ENCODE assay signal across 9 cellular contexts in the genomic region with DNA sequence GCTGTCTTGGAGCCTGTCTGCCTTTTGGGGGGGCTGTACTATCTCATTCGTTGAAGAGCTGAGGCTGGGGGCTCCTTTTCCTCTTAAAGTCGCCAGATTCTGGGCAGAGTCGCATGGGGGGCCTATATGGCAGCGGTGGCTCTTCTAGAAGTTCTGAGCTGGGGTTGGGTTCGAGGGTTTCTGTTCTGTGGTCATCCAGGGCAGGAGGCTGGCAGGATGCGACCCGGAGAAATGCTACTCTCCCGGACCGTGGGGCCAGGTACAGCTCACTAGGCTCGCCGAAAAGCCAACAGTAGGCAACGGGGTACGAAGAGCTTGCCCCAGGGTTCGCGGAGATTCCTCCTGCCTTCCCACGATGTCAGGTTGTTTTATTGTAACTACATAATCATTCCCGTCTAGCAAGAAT. TPM values are rescaled to one million over a fixed set of nuclear protein-coding genes. Genes with fewer than 3 reads are reported as not detected.
DNase-seq lines count a peak whose midpoint lies in the region; ATAC-seq, FAIRE-seq and TF ChIP-seq lines count a peak whose summit lies in the region.
"Had no signal": no experiment of that assay in that cellular context is flagged by ENCODE, and none has a peak within 500 bp of the region (broad histone marks: within the 10 kb centered on the region; RNA-seq: fewer than 3 reads in every experiment).

No MANE protein-coding gene starts in this region.

- no peak overlapping the region for H4K5ac ChIP-seq in mesendoderm (ENCODE audit: low read length)

- no peak overlapping the region for H3K4me3 Mint-ChIP-seq in activated CD8-positive, alpha-beta memory T cell treated with anti-CD3 and anti-CD28 coated beads, Interleukin-2, amount 10 ng/mL, durations not matched to agents 7 days and 5 days

- H3K9me3 ChIP-seq in ascending aorta (no peaks in the 10 kb centered on the region), thoracic aorta (no peaks in the 10 kb centered on the region)

- H3K4me3 ChIP-seq in ascending aorta (peak overlapping the region; percentile 60 to 79), mesendoderm (ENCODE audit: low read length) (no peak overlapping the region), thoracic aorta (peak overlapping the region; percentile 74)

- H3K4me2 ChIP-seq in mesendoderm (ENCODE audit: low read length), result no peak overlapping the region

- intact Hi-C loops in ascending aorta (cut with DNase I), result loop anchor here (10.0 kb wide), 1 partner anchor 293 kb away; no protein-coding TSS in a partner anchor

- no peak overlapping the region for H3K56ac ChIP-seq in mesendoderm (ENCODE audit: low read length)

- no peak overlapping the region for H3K9ac ChIP-seq in mesendoderm (ENCODE audit: low read length)

- H2BK5ac ChIP-seq in mesendoderm (ENCODE audit: low read length), result no peak overlapping the region

- peaks cover 61% of the 10 kb centered on the region for H3K27me3 Mint-ChIP-seq in activated CD8-positive, alpha-beta memory T cell treated with anti-CD3 and anti-CD28 coated beads, Interleukin-2, amount 10 ng/mL, durations not matched to agents 7 days and 5 days

- WGBS in mesendoderm (ENCODE audit: extremely low coverage, insufficient coverage, low lambda C conversion rate), result no CpG with 5 or more reads among the region's 17 CpGs

- H3K4me1 ChIP-seq in ascending aorta (peaks cover 11 to 12% of the 10 kb centered on the region in 2 donors), mesendoderm (ENCODE audit: control insufficient read depth, low read depth, low read length) (no peaks in the 10 kb centered on the region), thoracic aorta (ENCODE audit: control insufficient read depth in 1 of 2, low read depth in 2 of 2) (peaks cover 5 to 35% of the 10 kb centered on the region in 2 donors)

- H3K79me2 ChIP-seq in mesendoderm (ENCODE audit: control insufficient read depth, insufficient read depth, low read length), result no peaks in the 10 kb centered on the region

- H3K18ac ChIP-seq in mesendoderm (ENCODE audit: low read length), result no peak overlapping the region

- peaks cover 21% of the 10 kb centered on the region for H3K4me1 Mint-ChIP-seq in activated CD8-positive, alpha-beta memory T cell treated with anti-CD3 and anti-CD28 coated beads, Interleukin-2, amount 10 ng/mL, durations not matched to agents 7 days and 5 days

- CTCF ChIA-PET in activated CD8-positive, alpha-beta memory T cell treated with anti-CD3 and anti-CD28 coated beads, Interleukin-2, amount 10 ng/mL, durations not matched to agents 7 days and 5 days (lab: Charles Lee), result no interaction called here

- no peak overlapping the region for H4K8ac ChIP-seq in mesendoderm (ENCODE audit: low read depth, low read length)

- H2AK5ac ChIP-seq in mesendoderm (ENCODE audit: low read length), result no peak overlapping the region

- TF ChIP-seq CTCF in ascending aorta (IDR thresholded peaks at IDR 0.05), result no peak
- TF ChIP-seq CTCF in thoracic aorta (IDR thresholded peaks at IDR 0.05), result no peak
- TF ChIP-seq CTCF in D721Med (IDR thresholded peaks at IDR 0.05; ENCODE audit: insufficient read depth, missing control alignments), result no peak

- no peak overlapping the region for H2BK120ac ChIP-seq in mesendoderm (ENCODE audit: low read depth, low read length)

- no peak overlapping the region for H3K23ac ChIP-seq in mesendoderm (ENCODE audit: low read length)

- H3K9me3 Mint-ChIP-seq in activated CD8-positive, alpha-beta memory T cell treated with anti-CD3 and anti-CD28 coated beads, Interleukin-2, amount 10 ng/mL, durations not matched to agents 7 days and 5 days (ENCODE audit: low read depth), result no peaks in the 10 kb centered on the region

- H3K4ac ChIP-seq in mesendoderm (ENCODE audit: low read depth, low read length), result no peak overlapping the region

- FAIRE-seq in D721Med (lab: Jason Lieb, UNC), result no peak

- H3K36me3 Mint-ChIP-seq in activated CD8-positive, alpha-beta memory T cell treated with anti-CD3 and anti-CD28 coated beads, Interleukin-2, amount 10 ng/mL, durations not matched to agents 7 days and 5 days, result no peaks in the 10 kb centered on the region

- ATAC-seq in activated CD8-positive, alpha-beta memory T cell treated with anti-CD3 and anti-CD28 coated beads, Interleukin-2, amount 10 ng/mL, durations not matched to agents 7 days and 5 days, result no peak
- no peak for ATAC-seq in thoracic aorta (ENCODE audit: insufficient number of reproducible peaks, low FRiP score, low read depth)

- H3K36me3 ChIP-seq in ascending aorta (no peaks in the 10 kb centered on the region), mesendoderm (ENCODE audit: control insufficient read depth, insufficient read depth, low read length) (no peaks in the 10 kb centered on the region), thoracic aorta (no peaks in the 10 kb centered on the region)

- no peak overlapping the region for H3K27ac Mint-ChIP-seq in activated CD8-positive, alpha-beta memory T cell treated with anti-CD3 and anti-CD28 coated beads, Interleukin-2, amount 10 ng/mL, durations not matched to agents 7 days and 5 days

- H2BK15ac ChIP-seq in mesendoderm (replicated peaks; ENCODE audit: low read depth), result no peak overlapping the region

- H3K79me1 ChIP-seq in mesendoderm (ENCODE audit: low read length), result no peaks in the 10 kb centered on the region

- H3K27me3 ChIP-seq in ascending aorta, result peaks cover 14% of the 10 kb centered on the region
- H3K27me3 ChIP-seq in mesendoderm (ENCODE audit: insufficient read depth, low read length, poor library complexity), result peaks cover 27% of the 10 kb centered on the region
- H3K27me3 ChIP-seq in thoracic aorta (replicated peaks; ENCODE audit: insufficient read depth), result no peaks in the 10 kb centered on the region

- DNase-seq in activated CD8-positive, alpha-beta memory T cell treated with anti-CD3 and anti-CD28 coated beads, Interleukin-2, amount 50 U/mL, for 48 hours, result peak; percentile 48
- no peak for DNase-seq in activated CD8-positive, alpha-beta memory T cell treated with anti-CD3 and anti-CD28 coated beads, Interleukin-2, amount 10 ng/mL, durations not matched to agents 7 days and 5 days
- DNase-seq in ascending aorta (ENCODE audit: low spot score in 2 of 2) (no peak), mesendoderm (peak; percentile 2), thoracic aorta (ENCODE audit: low spot score) (no peak), D721Med (ENCODE audit: insufficient read length, low spot score) (no peak), AML-193 (lab: John Stamatoyannopoulos, UW) (no peak), NCI-H82 treated with DMSO at 0.1 percent for 48 hours (lab: John Stamatoyannopoulos, UW; ENCODE audit: unreplicated experiment) (no peak)

- H3K27ac ChIP-seq in ascending aorta (no peak overlapping the region), mesendoderm (ENCODE audit: low read depth, low read length) (no peak overlapping the region), thoracic aorta (no peak overlapping the region)

RNA-seq across cellular contexts. Expression of a gene that starts 1.9 kb away (rescaled TPM):
- total RNA-seq in activated CD8-positive, alpha-beta memory T cell treated with anti-CD3 and anti-CD28 coated beads, Interleukin-2, amount 10 ng/mL, durations not matched to agents 7 days and 5 days, result not detected
- total RNA-seq in ascending aorta (not detected), thoracic aorta (1 to 10 TPM in 1 of 2 donors, not detected in 1; 3.7 TPM)
- polyA plus RNA-seq in mesendoderm (2013, experiment 1 of 2), result 0.81 TPM
- 0.85 TPM for polyA plus RNA-seq in mesendoderm (2013, experiment 2 of 2)
- total RNA-seq: T-helper 2 cell treated with Interferon-gamma antibody and Interleukin-4, amounts not matched to agents 100 ng/mL and 5 ng/mL, for 36 hours had no signal

RNA-seq across cellular contexts. Expression of a gene that starts 30.6 kb away (rescaled TPM):
- total RNA-seq in activated CD8-positive, alpha-beta memory T cell treated with anti-CD3 and anti-CD28 coated beads, Interleukin-2, amount 10 ng/mL, durations not matched to agents 7 days and 5 days, result 100 to 1,000 TPM; 752 to 908 TPM
- total RNA-seq in ascending aorta (476 TPM), thoracic aorta (100 to 1,000 TPM; 384 to 397 TPM)
- 1,170 TPM for polyA plus RNA-seq in mesendoderm (2013, experiment 1 of 2)
- 1,172 TPM for polyA plus RNA-seq in mesendoderm (2013, experiment 2 of 2)

Comparison
In these comparisons a context has a peak if more than half of its experiments do, and no peak if none do; other contexts are left out.
1. DNase-seq: peak in activated CD8-positive, alpha-beta memory T cell treated with anti-CD3 and anti-CD28 coated beads, Interleukin-2, amount 50 U/mL, for 48 hours (single experiment) and mesendoderm (single experiment); none in activated CD8-positive, alpha-beta memory T cell treated with anti-CD3 and anti-CD28 coated beads, Interleukin-2, amount 10 ng/mL, durations not matched to agents 7 days and 5 days (single experiment), ascending aorta (0 of 2), thoracic aorta (single experiment), D721Med (single experiment), AML-193 (0 of 2) and NCI-H82 treated with DMSO at 0.1 percent for 48 hours (single experiment).